19 cellular contexts compared by ENCODE assay signal in genomic region chr9:99004115-99004514, GRCh38.
DNase-seq lines count a peak whose midpoint lies in the region; ATAC-seq and TF ChIP-seq lines count a peak whose summit lies in the region.
"Had no signal": no experiment of that assay in that cellular context is flagged by ENCODE, and none has a peak within 500 bp of the region (broad histone marks: within the 10 kb centered on the region; RNA-seq: fewer than 3 reads in every experiment).

No MANE protein-coding gene starts in this region.

- peaks cover 9 to 25% (median 16%) of the 10 kb centered on the region in 4 donors for H3K4me1 Mint-ChIP-seq in CD4-positive, CD25-positive, alpha-beta regulatory T cell
- peaks cover 25% of the 10 kb centered on the region for H3K4me1 Mint-ChIP-seq in neural progenitor cell

- CTCF ChIA-PET in IMR-90 (lab: Yijun Ruan, JAX) = interaction anchor here (0.6 kb wide), 1 partner anchor 194 kb away, joined by 3 read pairs; no protein-coding TSS in a partner anchor

- H3K36me3 Mint-ChIP-seq in CD4-positive, CD25-positive, alpha-beta regulatory T cell = no peaks in the 10 kb centered on the region
- peaks cover 2% of the 10 kb centered on the region for H3K36me3 Mint-ChIP-seq in neural progenitor cell
- H3K36me3 Mint-ChIP-seq: IgD-negative memory B cell had no signal

- 97% methylated on average over 5 of the region's 5 CpGs; no CpG with 5 or more reads in 1 of the 2 experiments for WGBS in IMR-90 (ENCODE audit: extremely low coverage in 2 of 2, insufficient read length in 1 of 2), 2 experiments

- POLR2A ChIA-PET in IMR-90 (lab: Charles Lee; ENCODE audit: unreplicated experiment) = no interaction called here

- no peak overlapping the region for H3K4me3 Mint-ChIP-seq in CD4-positive, CD25-positive, alpha-beta regulatory T cell
- no peak overlapping the region for H3K4me3 Mint-ChIP-seq in neural progenitor cell
- H3K4me3 Mint-ChIP-seq: IgD-negative memory B cell had no signal

- H4K20me1 ChIP-seq in IMR-90 (ENCODE audit: insufficient read depth, low read length) (no peaks in the 10 kb centered on the region), neural progenitor cell (ENCODE audit: low read depth) (no peaks in the 10 kb centered on the region)

- peak overlapping the region in 2 of 3 donors; percentile 71 to 82 for H3K27ac Mint-ChIP-seq in CD4-positive, CD25-positive, alpha-beta regulatory T cell
- peak overlapping the region; percentile 69 for H3K27ac Mint-ChIP-seq in neural progenitor cell
- H3K27ac Mint-ChIP-seq: IgD-negative memory B cell had no signal

- ATAC-seq in CD4-positive, CD25-positive, alpha-beta regulatory T cell (ENCODE audit: low read depth in 2 of 2) = no peak
- no peak for ATAC-seq in IMR-90 (ENCODE audit: low read depth)
- ATAC-seq in GM18517 (IDR thresholded peaks at IDR 0.05; ENCODE audit: unreplicated experiment) = no peak
- no peak for ATAC-seq in esophagus mucosa
- ATAC-seq: Right ventricle myocardium inferior had no signal

- 0 out of 3 replicates have a peak overlapping the region, but pooled peaks have one; percentile 40 for H2BK15ac ChIP-seq in IMR-90 (ENCODE audit: low read depth, low read length)

- H3K9me3 ChIP-seq in CD4-positive, CD25-positive, alpha-beta regulatory T cell (ENCODE audit: control insufficient read depth in 2 of 2, low read length in 2 of 2) = no peaks in the 10 kb centered on the region
- no peaks in the 10 kb centered on the region for H3K9me3 ChIP-seq in IMR-90 (ENCODE audit: control insufficient read depth, insufficient read depth, low read length)
- peaks cover 3% of the 10 kb centered on the region for H3K9me3 ChIP-seq in neural progenitor cell (ENCODE audit: low read depth)
- no peaks in the 10 kb centered on the region for H3K9me3 ChIP-seq in subcutaneous abdominal adipose tissue (ENCODE audit: control insufficient read depth in 5 of 5, low read length in 5 of 5)
- H3K9me3 ChIP-seq: BE2C, SJSA1 had no signal

- H3K4me2 ChIP-seq in IMR-90 (ENCODE audit: low read depth, low read length) (no peak overlapping the region), neural progenitor cell (no peak overlapping the region)

- peaks cover 8% of the 10 kb centered on the region for H3K4me1 ChIP-seq in CD4-positive, CD25-positive, alpha-beta regulatory T cell (ENCODE audit: control insufficient read depth, insufficient read depth, low read length, poor library complexity, severe bottlenecking)
- H3K4me1 ChIP-seq in IMR-90 (ENCODE audit: control insufficient read depth, insufficient read depth, low read length) = peaks cover 8% of the 10 kb centered on the region
- peaks cover 16% of the 10 kb centered on the region for H3K4me1 ChIP-seq in neural progenitor cell
- H3K4me1 ChIP-seq in subcutaneous abdominal adipose tissue (ENCODE audit: control insufficient read depth in 5 of 5, insufficient read depth in 5 of 5, low read length in 5 of 5) = peaks cover 0 to 18% (median 15%) of the 10 kb centered on the region in 5 donors
- H3K4me1 ChIP-seq: BE2C, SJSA1 had no signal

- no peak overlapping the region for H4K5ac ChIP-seq in IMR-90 (ENCODE audit: low read depth, low read length)

- TF ChIP-seq CTCF in IMR-90 (conservative IDR thresholded peaks at IDR 0.05; ENCODE audit: low read depth, low read length) (no peak), neural progenitor cell (IDR thresholded peaks at IDR 0.05) (no peak)

- no peak overlapping the region for H2BK5ac ChIP-seq in IMR-90 (ENCODE audit: low read depth, low read length, poor library complexity, severe bottlenecking)

- H3K27ac ChIP-seq in CD4-positive, CD25-positive, alpha-beta regulatory T cell (ENCODE audit: insufficient read depth, low read length, poor library complexity, severe bottlenecking) = no peak overlapping the region
- H3K27ac ChIP-seq in IMR-90 (ENCODE audit: insufficient read depth, low read length) (no peak overlapping the region), neural progenitor cell (no peak overlapping the region), subcutaneous abdominal adipose tissue (ENCODE audit: low read depth, low read length) (peak overlapping the region; percentile 44)
- H3K27ac ChIP-seq: SJSA1 had no signal

- peaks cover 12% of the 10 kb centered on the region for H3F3A ChIP-seq in neural progenitor cell (ENCODE audit: low read depth)

- no peak overlapping the region for H4K91ac ChIP-seq in IMR-90 (ENCODE audit: insufficient read depth, low read depth, low read length)

- TF ChIP-seq RAD21 in IMR-90 (IDR thresholded peaks at IDR 0.05; ENCODE audit: low read length) = no peak

- intact Hi-C loops in IMR-90 (cut with micrococcal nuclease) = no loop called here

- H4K8ac ChIP-seq in IMR-90 (ENCODE audit: low read depth in 2 of 2, low read length in 2 of 2) = no peak overlapping the region

- no peak overlapping the region for H2AFZ ChIP-seq in IMR-90 (replicated peaks; ENCODE audit: low read length, poor library complexity)
- H2AFZ ChIP-seq in neural progenitor cell (replicated peaks) = no peak overlapping the region

- no peaks in the 10 kb centered on the region for H3K79me2 ChIP-seq in neural progenitor cell (ENCODE audit: low read depth)

- H3K18ac ChIP-seq in IMR-90 (ENCODE audit: low read depth, low read length) = no peak overlapping the region

- no peak overlapping the region for H2BK20ac ChIP-seq in IMR-90 (ENCODE audit: low read depth, low read length)

- H3K23ac ChIP-seq in IMR-90 (ENCODE audit: low read depth, low read length) = no peak overlapping the region

- H3K9me3 Mint-ChIP-seq in CD4-positive, CD25-positive, alpha-beta regulatory T cell = no peaks in the 10 kb centered on the region
- H3K9me3 Mint-ChIP-seq in neural progenitor cell = peaks cover 11% of the 10 kb centered on the region
- H3K9me3 Mint-ChIP-seq: IgD-negative memory B cell had no signal

- H3K9ac ChIP-seq in IMR-90 (ENCODE audit: low read depth, low read length) = no peak overlapping the region
- no peak overlapping the region for H3K9ac ChIP-seq in neural progenitor cell
- no peak overlapping the region for H3K9ac ChIP-seq in subcutaneous abdominal adipose tissue (ENCODE audit: low read length in 5 of 5)

- H3K27me3 ChIP-seq in CD4-positive, CD25-positive, alpha-beta regulatory T cell (ENCODE audit: control insufficient read depth, insufficient read depth, low read length) = no peaks in the 10 kb centered on the region
- H3K27me3 ChIP-seq in IMR-90 (ENCODE audit: control insufficient read depth, insufficient read depth, low read length) (no peaks in the 10 kb centered on the region), neural progenitor cell (no peaks in the 10 kb centered on the region), subcutaneous abdominal adipose tissue (ENCODE audit: control insufficient read depth in 5 of 5, insufficient read depth in 4 of 5, low read length in 5 of 5) (no peaks in the 10 kb centered on the region)
- H3K27me3 ChIP-seq: BE2C, SJSA1 had no signal

- no peak for TF ChIP-seq POLR2A in IMR-90 (IDR thresholded peaks at IDR 0.05; ENCODE audit: low read depth, low read length)

- H3K9me1 ChIP-seq in IMR-90 (ENCODE audit: insufficient read depth, low read length) = peaks cover 4% of the 10 kb centered on the region

- DNase-seq in CD4-positive, CD25-positive, alpha-beta regulatory T cell = no peak
- DNase-seq in IMR-90 (no peak), neural progenitor cell (ENCODE audit: low spot score) (no peak), DMS 273 (lab: John Stamatoyannopoulos, UW; ENCODE audit: unreplicated experiment) (no peak)
- DNase-seq: BE2C, COR-L47, DMS 273 treated with DMSO at 0.1 percent for 48 hours, DMS79 treated with DMSO at 0.1 percent for 48 hours, NCI-H1105 treated with DMSO at 0.1 percent for 48 hours, NCI-H1694, NCI-H2081 treated with DMSO at 0.1 percent for 48 hours, NCI-H2171 treated with DMSO at 0.1 percent for 48 hours, NCI-H526 had no signal

- H2AK5ac ChIP-seq in IMR-90 (ENCODE audit: low read depth, low read length) = no peak overlapping the region

- no peak overlapping the region for H3K14ac ChIP-seq in IMR-90 (replicated peaks; ENCODE audit: low read depth, low read length)

- dilution Hi-C loops in IMR-90 (cut with HindIII; ENCODE audit: low sequenced_read_pairs, unreplicated experiment) = no loop called here

- no peak overlapping the region; the same call in 1 of the 2 replicates for H2BK120ac ChIP-seq in IMR-90 (ENCODE audit: low read depth, low read length)

- BruUV-seq in IMR-90 (replicated peaks; lab: Mats Ljungman, UMichigan) = no TSS peak

- H3K36me3 ChIP-seq in CD4-positive, CD25-positive, alpha-beta regulatory T cell (ENCODE audit: control insufficient read depth, insufficient read depth, low read length) = no peaks in the 10 kb centered on the region
- peaks cover 46% of the 10 kb centered on the region; the same call in 1 of the 2 replicates for H3K36me3 ChIP-seq in IMR-90 (ENCODE audit: control insufficient read depth, insufficient read depth, low read length)
- H3K36me3 ChIP-seq in neural progenitor cell = no peaks in the 10 kb centered on the region
- peaks cover 18 to 75% (median 71%) of the 10 kb centered on the region in 5 donors for H3K36me3 ChIP-seq in subcutaneous abdominal adipose tissue (ENCODE audit: control insufficient read depth in 5 of 5, insufficient read depth in 5 of 5, low read length in 5 of 5)
- H3K36me3 ChIP-seq: BE2C, SJSA1 had no signal

- H3K27me3 Mint-ChIP-seq in CD4-positive, CD25-positive, alpha-beta regulatory T cell = peaks cover 4% of the 10 kb centered on the region
- H3K27me3 Mint-ChIP-seq in neural progenitor cell (ENCODE audit: insufficient read depth, low read depth) = no peaks in the 10 kb centered on the region
- H3K27me3 Mint-ChIP-seq: IgD-negative memory B cell had no signal

- in situ Hi-C loops in IMR-90 (cut with MboI; ENCODE audit: low sequenced_read_pairs) = no loop called here

- H2AK9ac ChIP-seq in IMR-90 (replicated peaks; ENCODE audit: low read depth, low read length, poor library complexity) = no peak overlapping the region

- H3K4ac ChIP-seq in IMR-90 (ENCODE audit: low read depth, low read length) = no peak overlapping the region; the same call in 1 of the 2 replicates

- no peak overlapping the region for H3K56ac ChIP-seq in IMR-90 (ENCODE audit: extremely low read depth, insufficient read depth, low read length)

- peaks cover 0 to 3% of the 10 kb centered on the region in 2 experiments; a peak in 1 of 4 replicates for H3K79me1 ChIP-seq in IMR-90 (ENCODE audit: low read depth in 1 of 2, low read length in 2 of 2)

- H3K4me3 ChIP-seq in CD4-positive, CD25-positive, alpha-beta regulatory T cell (ENCODE audit: low read depth, low read length) = no peak overlapping the region
- no peak overlapping the region for H3K4me3 ChIP-seq in IMR-90 (ENCODE audit: insufficient read depth, low read depth, low read length)
- H3K4me3 ChIP-seq in neural progenitor cell = no peak overlapping the region
- H3K4me3 ChIP-seq in subcutaneous abdominal adipose tissue (ENCODE audit: low read depth in 1 of 5, low read length in 5 of 5) = no peak overlapping the region
- H3K4me3 ChIP-seq: SJSA1 had no signal

TF ChIP-seq in IMR-90, 13 proteins besides CTCF, POLR2A, EP300 and RAD21 (continues in another document):
- no peak for TF ChIP-seq BHLHE40 (IDR thresholded peaks at IDR 0.05; ENCODE audit: low read depth, low read length)
- TF ChIP-seq MXI1 (IDR thresholded peaks at IDR 0.05; ENCODE audit: borderline replicate concordance, low read depth, low read length) = no peak
- TF ChIP-seq CHD1 (IDR thresholded peaks at IDR 0.05; ENCODE audit: low read depth, low read length) = no peak
- TF ChIP-seq NFE2L2 (IDR thresholded peaks at IDR 0.05; ENCODE audit: low read depth, low read length) = no peak
- TF ChIP-seq MAFK (IDR thresholded peaks at IDR 0.05; ENCODE audit: low read depth, low read length) = no peak
